ENCODE assay signal across 18 cellular contexts in the genomic region with DNA sequence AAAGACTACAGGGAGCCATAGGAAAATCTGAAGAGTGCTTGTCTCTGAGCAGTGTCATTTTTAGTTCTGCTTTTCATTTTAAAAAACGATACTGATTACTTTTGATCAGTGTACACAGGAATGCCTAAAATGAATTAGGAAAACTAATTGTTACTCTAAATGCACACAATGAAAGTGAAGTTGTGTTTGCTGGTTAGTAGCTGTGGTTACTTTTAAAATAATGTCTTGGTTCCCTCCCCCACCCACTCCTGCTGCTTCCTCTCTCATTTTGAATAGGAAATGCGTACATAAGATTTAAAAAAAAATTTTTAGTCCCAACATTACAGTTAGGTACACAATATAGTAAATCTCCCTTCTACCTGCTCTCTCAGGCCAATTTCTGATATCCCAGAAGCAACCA. TPM values are rescaled to one million over a fixed set of nuclear protein-coding genes. Genes with fewer than 3 reads are reported as not detected.
DNase-seq lines count a peak whose midpoint lies in the region; ATAC-seq and TF ChIP-seq lines count a peak whose summit lies in the region.
"Had no signal": no experiment of that assay in that cellular context is flagged by ENCODE, and none has a peak within 500 bp of the region (broad histone marks: within the 10 kb centered on the region; RNA-seq: fewer than 3 reads in every experiment).

No MANE protein-coding gene starts in this region.

- no peaks in the 10 kb centered on the region for H3K9me3 Mint-ChIP-seq in activated naive CD4-positive, alpha-beta T cell treated with anti-CD3 and anti-CD28 coated beads for 36 hours
- H3K9me3 Mint-ChIP-seq in WTC11 (no peaks in the 10 kb centered on the region), nephron (no peaks in the 10 kb centered on the region)
- H3K9me3 Mint-ChIP-seq: activated B cell treated with CpG ODN at 0.5 μM for 24 hours had no signal

- no peak overlapping the region for H3K27ac Mint-ChIP-seq in activated naive CD4-positive, alpha-beta T cell treated with anti-CD3 and anti-CD28 coated beads for 36 hours
- peak overlapping the region; percentile 19; the same call in 1 of the 2 replicates for H3K27ac Mint-ChIP-seq in WTC11
- H3K27ac Mint-ChIP-seq in nephron = peak overlapping the region in 2 of 3 experiments; percentile 54 to 63
- H3K27ac Mint-ChIP-seq: activated B cell treated with CpG ODN at 0.5 μM for 24 hours had no signal

- POLR2A ChIA-PET in WTC11 (lab: Charles Lee) = no interaction called here

- H3K27me3 Mint-ChIP-seq in activated naive CD4-positive, alpha-beta T cell treated with anti-CD3 and anti-CD28 coated beads for 36 hours (ENCODE audit: low read depth) = no peaks in the 10 kb centered on the region
- no peaks in the 10 kb centered on the region for H3K27me3 Mint-ChIP-seq in WTC11 (ENCODE audit: low read depth)
- H3K27me3 Mint-ChIP-seq in nephron (ENCODE audit: low read depth) = no peaks in the 10 kb centered on the region
- H3K27me3 Mint-ChIP-seq: activated B cell treated with CpG ODN at 0.5 μM for 24 hours had no signal

- CTCF ChIA-PET in activated naive CD4-positive, alpha-beta T cell treated with anti-CD3 and anti-CD28 coated beads for 36 hours (lab: Charles Lee) = interaction anchor here (0.7 kb wide), 2 partner anchors 331 to 721 kb away, joined by 4 read pairs; no protein-coding TSS in a partner anchor
- CTCF ChIA-PET in WTC11 (lab: Charles Lee) = no interaction called here

- intact Hi-C loops in activated naive CD4-positive, alpha-beta T cell treated with anti-CD3 and anti-CD28 coated beads for 36 hours (cut with micrococcal nuclease) = loop anchor here (2.0 to 5.0 kb wide), 2 partner anchors 47 to 70 kb away; a partner anchor contains a TSS

- ATAC-seq in WTC11 = no peak
- ATAC-seq: body of pancreas had no signal

- TF ChIP-seq CTCF in GM13976 (IDR thresholded peaks at IDR 0.05; ENCODE audit: borderline replicate concordance, control extremely low read depth, extremely low read depth, insufficient read depth, missing control alignments) (no peak), WTC11 (IDR thresholded peaks at IDR 0.05) (no peak), nephron (IDR thresholded peaks at IDR 0.05; ENCODE audit: unreplicated experiment in 3 of 3) (no peak)

- DNase-seq in activated naive CD4-positive, alpha-beta T cell treated with anti-CD3 and anti-CD28 coated beads for 36 hours = peak; percentile 50
- DNase-seq in activated naive CD4-positive, alpha-beta T cell treated with Interleukin-2 at 50 U/mL for 16 hours = no peak
- DNase-seq in GM13976 (ENCODE audit: low spot score) (peak; percentile 46), WTC11 (ENCODE audit: low spot score) (no peak), COLO668 (lab: John Stamatoyannopoulos, UW; ENCODE audit: unreplicated experiment) (no peak), UCSD-AML1 (lab: John Stamatoyannopoulos, UW; ENCODE audit: unreplicated experiment) (no peak), NCI-H1092 treated with DMSO at 0.1 percent for 48 hours (lab: John Stamatoyannopoulos, UW) (no peak)
- DNase-seq: activated B cell treated with CpG ODN at 0.5 μM for 24 hours, activated gamma-delta T cell, body of pancreas, DMS 273 treated with DMSO at 0.1 percent for 48 hours, esophagus squamous epithelium, glutamatergic neuron, NCI-H2029 treated with DMSO at 0.1 percent for 48 hours, NCI-H524 treated with DMSO at 0.1 percent for 48 hours, SW 1271, testis had no signal

- in situ Hi-C loops in GM13976 (cut with MboI; ENCODE audit: low sequenced_read_pairs, unreplicated experiment) = no loop called here

- no peak overlapping the region for H3K4me3 Mint-ChIP-seq in activated naive CD4-positive, alpha-beta T cell treated with anti-CD3 and anti-CD28 coated beads for 36 hours
- no peak overlapping the region for H3K4me3 Mint-ChIP-seq in WTC11
- no peak overlapping the region for H3K4me3 Mint-ChIP-seq in nephron
- H3K4me3 Mint-ChIP-seq: activated B cell treated with CpG ODN at 0.5 μM for 24 hours had no signal

- peaks cover 12% of the 10 kb centered on the region for H3K4me1 Mint-ChIP-seq in activated naive CD4-positive, alpha-beta T cell treated with anti-CD3 and anti-CD28 coated beads for 36 hours (ENCODE audit: low read depth)
- H3K4me1 Mint-ChIP-seq in WTC11 (peaks cover 21% of the 10 kb centered on the region), nephron (peaks cover 44% of the 10 kb centered on the region)

- no peaks in the 10 kb centered on the region for H3K36me3 Mint-ChIP-seq in activated naive CD4-positive, alpha-beta T cell treated with anti-CD3 and anti-CD28 coated beads for 36 hours (ENCODE audit: low read depth)
- H3K36me3 Mint-ChIP-seq in WTC11 (no peaks in the 10 kb centered on the region), nephron (ENCODE audit: low read depth) (no peaks in the 10 kb centered on the region)

TF ChIP-seq in WTC11, 78 proteins besides CTCF, POLR2A, EP300 and RAD21 (continues in another document):
- TF ChIP-seq, protein P1, sequence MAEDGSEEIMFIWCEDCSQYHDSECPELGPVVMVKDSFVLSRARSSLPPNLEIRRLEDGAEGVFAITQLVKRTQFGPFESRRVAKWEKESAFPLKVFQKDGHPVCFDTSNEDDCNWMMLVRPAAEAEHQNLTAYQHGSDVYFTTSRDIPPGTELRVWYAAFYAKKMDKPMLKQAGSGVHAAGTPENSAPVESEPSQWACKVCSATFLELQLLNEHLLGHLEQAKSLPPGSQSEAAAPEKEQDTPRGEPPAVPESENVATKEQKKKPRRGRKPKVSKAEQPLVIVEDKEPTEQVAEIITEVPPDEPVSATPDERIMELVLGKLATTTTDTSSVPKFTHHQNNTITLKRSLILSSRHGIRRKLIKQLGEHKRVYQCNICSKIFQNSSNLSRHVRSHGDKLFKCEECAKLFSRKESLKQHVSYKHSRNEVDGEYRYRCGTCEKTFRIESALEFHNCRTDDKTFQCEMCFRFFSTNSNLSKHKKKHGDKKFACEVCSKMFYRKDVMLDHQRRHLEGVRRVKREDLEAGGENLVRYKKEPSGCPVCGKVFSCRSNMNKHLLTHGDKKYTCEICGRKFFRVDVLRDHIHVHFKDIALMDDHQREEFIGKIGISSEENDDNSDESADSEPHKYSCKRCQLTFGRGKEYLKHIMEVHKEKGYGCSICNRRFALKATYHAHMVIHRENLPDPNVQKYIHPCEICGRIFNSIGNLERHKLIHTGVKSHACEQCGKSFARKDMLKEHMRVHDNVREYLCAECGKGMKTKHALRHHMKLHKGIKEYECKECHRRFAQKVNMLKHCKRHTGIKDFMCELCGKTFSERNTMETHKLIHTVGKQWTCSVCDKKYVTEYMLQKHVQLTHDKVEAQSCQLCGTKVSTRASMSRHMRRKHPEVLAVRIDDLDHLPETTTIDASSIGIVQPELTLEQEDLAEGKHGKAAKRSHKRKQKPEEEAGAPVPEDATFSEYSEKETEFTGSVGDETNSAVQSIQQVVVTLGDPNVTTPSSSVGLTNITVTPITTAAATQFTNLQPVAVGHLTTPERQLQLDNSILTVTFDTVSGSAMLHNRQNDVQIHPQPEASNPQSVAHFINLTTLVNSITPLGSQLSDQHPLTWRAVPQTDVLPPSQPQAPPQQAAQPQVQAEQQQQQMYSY (CRISPR knock-in tag; IDR thresholded peaks at IDR 0.05) = no peak
- TF ChIP-seq, protein P2, sequence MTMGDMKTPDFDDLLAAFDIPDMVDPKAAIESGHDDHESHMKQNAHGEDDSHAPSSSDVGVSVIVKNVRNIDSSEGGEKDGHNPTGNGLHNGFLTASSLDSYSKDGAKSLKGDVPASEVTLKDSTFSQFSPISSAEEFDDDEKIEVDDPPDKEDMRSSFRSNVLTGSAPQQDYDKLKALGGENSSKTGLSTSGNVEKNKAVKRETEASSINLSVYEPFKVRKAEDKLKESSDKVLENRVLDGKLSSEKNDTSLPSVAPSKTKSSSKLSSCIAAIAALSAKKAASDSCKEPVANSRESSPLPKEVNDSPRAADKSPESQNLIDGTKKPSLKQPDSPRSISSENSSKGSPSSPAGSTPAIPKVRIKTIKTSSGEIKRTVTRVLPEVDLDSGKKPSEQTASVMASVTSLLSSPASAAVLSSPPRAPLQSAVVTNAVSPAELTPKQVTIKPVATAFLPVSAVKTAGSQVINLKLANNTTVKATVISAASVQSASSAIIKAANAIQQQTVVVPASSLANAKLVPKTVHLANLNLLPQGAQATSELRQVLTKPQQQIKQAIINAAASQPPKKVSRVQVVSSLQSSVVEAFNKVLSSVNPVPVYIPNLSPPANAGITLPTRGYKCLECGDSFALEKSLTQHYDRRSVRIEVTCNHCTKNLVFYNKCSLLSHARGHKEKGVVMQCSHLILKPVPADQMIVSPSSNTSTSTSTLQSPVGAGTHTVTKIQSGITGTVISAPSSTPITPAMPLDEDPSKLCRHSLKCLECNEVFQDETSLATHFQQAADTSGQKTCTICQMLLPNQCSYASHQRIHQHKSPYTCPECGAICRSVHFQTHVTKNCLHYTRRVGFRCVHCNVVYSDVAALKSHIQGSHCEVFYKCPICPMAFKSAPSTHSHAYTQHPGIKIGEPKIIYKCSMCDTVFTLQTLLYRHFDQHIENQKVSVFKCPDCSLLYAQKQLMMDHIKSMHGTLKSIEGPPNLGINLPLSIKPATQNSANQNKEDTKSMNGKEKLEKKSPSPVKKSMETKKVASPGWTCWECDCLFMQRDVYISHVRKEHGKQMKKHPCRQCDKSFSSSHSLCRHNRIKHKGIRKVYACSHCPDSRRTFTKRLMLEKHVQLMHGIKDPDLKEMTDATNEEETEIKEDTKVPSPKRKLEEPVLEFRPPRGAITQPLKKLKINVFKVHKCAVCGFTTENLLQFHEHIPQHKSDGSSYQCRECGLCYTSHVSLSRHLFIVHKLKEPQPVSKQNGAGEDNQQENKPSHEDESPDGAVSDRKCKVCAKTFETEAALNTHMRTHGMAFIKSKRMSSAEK (CRISPR knock-in tag; IDR thresholded peaks at IDR 0.05; ENCODE audit: borderline replicate concordance) = no peak
- TF ChIP-seq, protein P3, sequence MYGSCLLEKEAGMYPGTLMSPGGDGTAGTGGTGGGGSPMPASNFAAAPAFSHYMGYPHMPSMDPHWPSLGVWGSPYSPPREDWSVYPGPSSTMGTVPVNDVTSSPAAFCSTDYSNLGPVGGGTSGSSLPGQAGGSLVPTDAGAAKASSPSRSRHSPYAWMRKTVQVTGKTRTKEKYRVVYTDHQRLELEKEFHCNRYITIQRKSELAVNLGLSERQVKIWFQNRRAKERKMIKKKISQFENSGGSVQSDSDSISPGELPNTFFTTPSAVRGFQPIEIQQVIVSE (CRISPR knock-in tag; IDR thresholded peaks at IDR 0.05; ENCODE audit: borderline replicate concordance) = no peak
- TF ChIP-seq ZNF317 (CRISPR knock-in tag; IDR thresholded peaks at IDR 0.05; ENCODE audit: borderline replicate concordance, low read depth) = no peak
- TF ChIP-seq ZNF121 (CRISPR knock-in tag; IDR thresholded peaks at IDR 0.05) = no peak

RNA-seq across cellular contexts. Expression of a gene that starts 47.5 kb away (rescaled TPM):
- total RNA-seq in activated naive CD4-positive, alpha-beta T cell treated with anti-CD3 and anti-CD28 coated beads for 36 hours = 1 to 10 TPM; 7.3 to 8.3 TPM
- total RNA-seq in WTC11 (2021) = 38.2 to 43.2 TPM (median 40.9 TPM) in 3 replicates

Comparison
In these comparisons a context has a peak if more than half of its experiments do, and no peak if none do; other contexts are left out.
1. DNase-seq: peak in activated naive CD4-positive, alpha-beta T cell treated with anti-CD3 and anti-CD28 coated beads for 36 hours (single experiment) and GM13976 (single experiment); none in activated naive CD4-positive, alpha-beta T cell treated with Interleukin-2 at 50 U/mL for 16 hours (single experiment), WTC11 (single experiment), COLO668 (single experiment), UCSD-AML1 (single experiment) and NCI-H1092 treated with DMSO at 0.1 percent for 48 hours (single experiment).